Comparison of ENCODE assay signal across 16 cellular contexts in genomic region chr7:101349300-101349699, GRCh38. TPM values are rescaled to one million over a fixed set of nuclear protein-coding genes. Genes with fewer than 3 reads are reported as not detected.
"Had no signal": no experiment of that assay in that cellular context is flagged by ENCODE, and none has a peak within 500 bp of the region (broad histone marks: within the 10 kb centered on the region; RNA-seq: fewer than 3 reads in every experiment).

No MANE protein-coding gene starts in this region.

RNA-seq across cellular contexts. Expression of gene COL26A1, which starts 13.4 kb away (rescaled TPM):
- total RNA-seq: activated B cell treated with CpG ODN at 0.5 μM for 24 hours; activated CD4-positive, alpha-beta memory T cell treated with anti-CD3 and anti-CD28 coated beads for 36 hours; activated CD4-positive, alpha-beta T cell treated with anti-CD3 and anti-CD28 coated beads, Interleukin-2, amount 10 ng/mL, durations not matched to agents 24 days and 14 days; activated CD8-positive, alpha-beta memory T cell treated with anti-CD3 and anti-CD28 coated beads for 36 hours; activated CD8-positive, alpha-beta T cell treated with anti-CD3 and anti-CD28 coated beads for 36 hours; activated naive CD4-positive, alpha-beta T cell treated with anti-CD3 and anti-CD28 coated beads for 36 hours; activated naive CD4-positive, alpha-beta T cell treated with anti-CD3 and anti-CD28 coated beads, Interleukin-2, amount 50 U/mL, for 72 hours; activated naive CD8-positive, alpha-beta T cell treated with anti-CD3 and anti-CD28 coated beads for 36 hours; activated T-helper 1 cell treated with anti-CD3 and anti-CD28 coated beads, Interleukin-12 subunit alpha, Interleukin-12 subunit beta, Interleukin-2, Interleukin-4 antibody, amounts not matched to agents 30 ng/mL and 10 ng/mL and 1 ng/mL, durations not matched to agents 14 hours and 24 hours and 36 hours; activated T-helper 17 cell treated with anti-CD3 and anti-CD28 coated beads, Interleukin-2, amount 50 U/mL, for 72 hours; aorta; breast epithelium; cardiac septum; T-helper 1 cell treated with Interleukin-12 subunit alpha and Interleukin-12 subunit beta and Interleukin-4 antibody, amounts not matched to agents 30 ng/mL and 1 ng/mL, for 36 hours; T-helper 17 cell; T-helper 2 cell treated with Interferon-gamma antibody and Interleukin-4, amounts not matched to agents 100 ng/mL and 5 ng/mL, for 36 hours had no signal
- polyA plus RNA-seq: aorta had no signal
